Comparison of ENCODE assay signal across 21 cellular contexts in genomic region chr6:112036088-112036637, GRCh38. TPM values are rescaled to one million over a fixed set of nuclear protein-coding genes. Genes with fewer than 3 reads are reported as not detected.
DNase-seq lines count a peak whose midpoint lies in the region; ATAC-seq and TF ChIP-seq lines count a peak whose summit lies in the region.
"Had no signal": no experiment of that assay in that cellular context is flagged by ENCODE, and none has a peak within 500 bp of the region (broad histone marks: within the 10 kb centered on the region; RNA-seq: fewer than 3 reads in every experiment).

No MANE protein-coding gene starts in this region.

- no TSS peak for BruUV-seq in OCI-LY7 (replicated peaks; lab: Mats Ljungman, UMichigan)

- H3K4me1 ChIP-seq in foreskin keratinocyte: no peaks in the 10 kb centered on the region
- H3K4me1 ChIP-seq in stomach: peaks cover 0 to 20% (median 6%) of the 10 kb centered on the region in 4 donors
- H3K4me1 ChIP-seq in OCI-LY7 (ENCODE audit: insufficient read depth, low read length, poor library complexity, severe bottlenecking): no peaks in the 10 kb centered on the region

- POLR2A ChIA-PET in activated CD8-positive, alpha-beta T cell treated with anti-CD3 and anti-CD28 coated beads for 36 hours (lab: Charles Lee): interaction anchor here (1.2 kb wide), 2 partner anchors 19 to 51 kb away, joined by 3 to 5 read pairs; no protein-coding TSS in a partner anchor
- POLR2A ChIA-PET in activated CD8-positive, alpha-beta T cell treated with anti-CD3 and anti-CD28 coated beads, Interleukin-2, amount 10 ng/mL, durations not matched to agents 7 days and 5 days (lab: Charles Lee): interaction anchor here (0.7 kb wide), 1 partner anchor 82 kb away, joined by 3 read pairs; no protein-coding TSS in a partner anchor
- POLR2A ChIA-PET in OCI-LY7 (lab: Charles Lee): interaction anchor here (1.1 kb wide), 1 partner anchor 19 kb away, joined by 3 read pairs; no protein-coding TSS in a partner anchor

- in situ Hi-C loops in GM13977 (cut with MboI; ENCODE audit: low pct_unique_long_range_greater_than_20kb, low sequenced_read_pairs, unreplicated experiment): no loop called here

- H3K36me3 ChIP-seq in stomach (no peaks in the 10 kb centered on the region), OCI-LY7 (ENCODE audit: insufficient read depth, low read length) (no peaks in the 10 kb centered on the region)
- H3K36me3 ChIP-seq: brain microvascular endothelial cell, spleen had no signal

- no peak for TF ChIP-seq EP300 in stomach (IDR thresholded peaks at IDR 0.05)

- no peaks in the 10 kb centered on the region for H3K9me2 ChIP-seq in OCI-LY7 (ENCODE audit: insufficient read depth, low read length)

- ATAC-seq in activated CD8-positive, alpha-beta T cell treated with anti-CD3 and anti-CD28 coated beads for 36 hours: peak; percentile 38
- ATAC-seq in activated CD8-positive, alpha-beta T cell treated with anti-CD3 and anti-CD28 coated beads, Interleukin-2, amount 10 ng/mL, durations not matched to agents 7 days and 5 days: no peak
- ATAC-seq in foreskin keratinocyte (peak; percentile 28), HG03039 (IDR thresholded peaks at IDR 0.05; ENCODE audit: unreplicated experiment) (no peak)
- ATAC-seq: A549 had no signal

- TF ChIP-seq POLR2A in stomach (IDR thresholded peaks at IDR 0.05): no peak

- TF ChIP-seq CTCF in activated CD8-positive, alpha-beta T cell treated with anti-CD3 and anti-CD28 coated beads for 36 hours (IDR thresholded peaks at IDR 0.05): no peak
- no peak for TF ChIP-seq CTCF in foreskin keratinocyte (conservative IDR thresholded peaks at IDR 0.05)
- no peak for TF ChIP-seq CTCF in stomach (IDR thresholded peaks at IDR 0.05)
- TF ChIP-seq CTCF in OCI-LY7 (conservative IDR thresholded peaks at IDR 0.05; ENCODE audit: low read length): no peak
- TF ChIP-seq CTCF in GM13977 (IDR thresholded peaks at IDR 0.05; ENCODE audit: extremely low read depth, insufficient read depth, missing control alignments): no peak

- no peaks in the 10 kb centered on the region for H3K9me3 ChIP-seq in stomach
- no peaks in the 10 kb centered on the region for H3K9me3 ChIP-seq in OCI-LY7 (ENCODE audit: low read length)
- H3K9me3 ChIP-seq: A549, spleen had no signal

- DNase-seq in activated CD8-positive, alpha-beta T cell treated with anti-CD3 and anti-CD28 coated beads for 36 hours: peak; percentile 45
- no peak for DNase-seq in activated CD8-positive, alpha-beta T cell treated with anti-CD3 and anti-CD28 coated beads, Interleukin-2, amount 10 ng/mL, durations not matched to agents 7 days and 5 days
- DNase-seq in activated T-helper 1 cell treated with anti-CD3 and anti-CD28 coated beads, Interleukin-12 subunit alpha, Interleukin-12 subunit beta, Interleukin-2, Interleukin-4 antibody, amounts not matched to agents 30 ng/mL and 10 ng/mL and 1 ng/mL, durations not matched to agents 14 hours and 24 hours and 36 hours (ENCODE audit: low spot score): no peak
- DNase-seq in foreskin keratinocyte (no peak), stomach (no peak), OCI-LY7 (ENCODE audit: low spot score) (no peak), GM13977 (ENCODE audit: low spot score) (no peak)
- DNase-seq: brain microvascular endothelial cell, DMS79, dorsolateral prefrontal cortex, NCI-H1417 treated with DMSO at 0.1 percent for 48 hours, spleen had no signal

- H3K9me3 Mint-ChIP-seq in activated CD8-positive, alpha-beta T cell treated with anti-CD3 and anti-CD28 coated beads for 36 hours: no peaks in the 10 kb centered on the region
- no peaks in the 10 kb centered on the region for H3K9me3 Mint-ChIP-seq in activated CD8-positive, alpha-beta T cell treated with anti-CD3 and anti-CD28 coated beads, Interleukin-2, amount 10 ng/mL, durations not matched to agents 7 days and 5 days (ENCODE audit: insufficient read depth)
- no peaks in the 10 kb centered on the region for H3K9me3 Mint-ChIP-seq in activated T-helper 1 cell treated with anti-CD3 and anti-CD28 coated beads, Interleukin-12 subunit alpha, Interleukin-12 subunit beta, Interleukin-2, Interleukin-4 antibody, amounts not matched to agents 30 ng/mL and 10 ng/mL and 1 ng/mL, durations not matched to agents 14 hours and 24 hours and 36 hours
- H3K9me3 Mint-ChIP-seq: CD14-positive monocyte; T-helper 1 cell treated with Interleukin-12 subunit alpha and Interleukin-12 subunit beta and Interleukin-4 antibody, amounts not matched to agents 30 μg/mL and 1 μg/mL, for 36 hours had no signal

- no peaks in the 10 kb centered on the region for H3K36me3 Mint-ChIP-seq in activated CD8-positive, alpha-beta T cell treated with anti-CD3 and anti-CD28 coated beads for 36 hours (ENCODE audit: low read depth)
- no peaks in the 10 kb centered on the region for H3K36me3 Mint-ChIP-seq in activated CD8-positive, alpha-beta T cell treated with anti-CD3 and anti-CD28 coated beads, Interleukin-2, amount 10 ng/mL, durations not matched to agents 7 days and 5 days (ENCODE audit: low read depth)
- peaks cover 3% of the 10 kb centered on the region for H3K36me3 Mint-ChIP-seq in activated T-helper 1 cell treated with anti-CD3 and anti-CD28 coated beads, Interleukin-12 subunit alpha, Interleukin-12 subunit beta, Interleukin-2, Interleukin-4 antibody, amounts not matched to agents 30 ng/mL and 10 ng/mL and 1 ng/mL, durations not matched to agents 14 hours and 24 hours and 36 hours (ENCODE audit: low read depth)
- H3K36me3 Mint-ChIP-seq: CD14-positive monocyte had no signal

- no peak overlapping the region for H3K4me2 ChIP-seq in OCI-LY7 (ENCODE audit: low read length)
- H3K4me2 ChIP-seq: A549, hepatocyte had no signal

- H3K27ac Mint-ChIP-seq in activated CD8-positive, alpha-beta T cell treated with anti-CD3 and anti-CD28 coated beads for 36 hours: peak overlapping the region; percentile 89
- H3K27ac Mint-ChIP-seq in activated CD8-positive, alpha-beta T cell treated with anti-CD3 and anti-CD28 coated beads, Interleukin-2, amount 10 ng/mL, durations not matched to agents 7 days and 5 days: no peak overlapping the region
- peak overlapping the region; percentile 74 for H3K27ac Mint-ChIP-seq in activated T-helper 1 cell treated with anti-CD3 and anti-CD28 coated beads, Interleukin-12 subunit alpha, Interleukin-12 subunit beta, Interleukin-2, Interleukin-4 antibody, amounts not matched to agents 30 ng/mL and 10 ng/mL and 1 ng/mL, durations not matched to agents 14 hours and 24 hours and 36 hours
- H3K27ac Mint-ChIP-seq: CD14-positive monocyte; T-helper 1 cell treated with Interleukin-12 subunit alpha and Interleukin-12 subunit beta and Interleukin-4 antibody, amounts not matched to agents 30 μg/mL and 1 μg/mL, for 36 hours had no signal

- no peaks in the 10 kb centered on the region for H3K27me3 Mint-ChIP-seq in activated CD8-positive, alpha-beta T cell treated with anti-CD3 and anti-CD28 coated beads for 36 hours
- H3K27me3 Mint-ChIP-seq in activated CD8-positive, alpha-beta T cell treated with anti-CD3 and anti-CD28 coated beads, Interleukin-2, amount 10 ng/mL, durations not matched to agents 7 days and 5 days (ENCODE audit: low read depth): no peaks in the 10 kb centered on the region
- H3K27me3 Mint-ChIP-seq in activated T-helper 1 cell treated with anti-CD3 and anti-CD28 coated beads, Interleukin-12 subunit alpha, Interleukin-12 subunit beta, Interleukin-2, Interleukin-4 antibody, amounts not matched to agents 30 ng/mL and 10 ng/mL and 1 ng/mL, durations not matched to agents 14 hours and 24 hours and 36 hours (ENCODE audit: insufficient read depth): no peaks in the 10 kb centered on the region

- no peak overlapping the region for H2AFZ ChIP-seq in OCI-LY7 (ENCODE audit: low read length)
- H2AFZ ChIP-seq: hepatocyte had no signal

- H3K79me2 ChIP-seq in OCI-LY7 (ENCODE audit: insufficient read depth, low read depth, low read length): no peaks in the 10 kb centered on the region
- H3K79me2 ChIP-seq: hepatocyte had no signal

- no peaks in the 10 kb centered on the region for H4K20me1 ChIP-seq in OCI-LY7 (ENCODE audit: insufficient read depth, low read length)

- intact Hi-C loops in activated CD8-positive, alpha-beta T cell treated with anti-CD3 and anti-CD28 coated beads for 36 hours (cut with micrococcal nuclease): no loop called here
- intact Hi-C loops in activated T-helper 1 cell treated with anti-CD3 and anti-CD28 coated beads, Interleukin-12 subunit alpha, Interleukin-12 subunit beta, Interleukin-2, Interleukin-4 antibody, amounts not matched to agents 30 ng/mL and 10 ng/mL and 1 ng/mL, durations not matched to agents 14 hours and 24 hours and 36 hours (cut with micrococcal nuclease): loop anchor here (1.0 kb wide), 3 partner anchors 8 to 232 kb away; no protein-coding TSS in a partner anchor
- intact Hi-C loops in stomach (cut with DNase I; ENCODE audit: low total_unique reads) (loop anchor here (10.0 kb wide), 2 partner anchors 321 to 771 kb away; no protein-coding TSS in a partner anchor), OCI-LY7 (cut with micrococcal nuclease; ENCODE audit: unreplicated experiment) (no loop called here)

- H3K4me3 Mint-ChIP-seq in activated CD8-positive, alpha-beta T cell treated with anti-CD3 and anti-CD28 coated beads for 36 hours: no peak overlapping the region
- no peak overlapping the region for H3K4me3 Mint-ChIP-seq in activated CD8-positive, alpha-beta T cell treated with anti-CD3 and anti-CD28 coated beads, Interleukin-2, amount 10 ng/mL, durations not matched to agents 7 days and 5 days
- H3K4me3 Mint-ChIP-seq in activated T-helper 1 cell treated with anti-CD3 and anti-CD28 coated beads, Interleukin-12 subunit alpha, Interleukin-12 subunit beta, Interleukin-2, Interleukin-4 antibody, amounts not matched to agents 30 ng/mL and 10 ng/mL and 1 ng/mL, durations not matched to agents 14 hours and 24 hours and 36 hours: peak overlapping the region; percentile 1
- H3K4me3 Mint-ChIP-seq: CD14-positive monocyte; T-helper 1 cell treated with Interleukin-12 subunit alpha and Interleukin-12 subunit beta and Interleukin-4 antibody, amounts not matched to agents 30 μg/mL and 1 μg/mL, for 36 hours had no signal

- 79 to 92% (median 86%) methylated on average over 4 of the region's 4 CpGs for WGBS in stomach, 5 donors

- H3K27me3 ChIP-seq in foreskin keratinocyte (peaks cover 13% of the 10 kb centered on the region), stomach (no peaks in the 10 kb centered on the region)
- H3K27me3 ChIP-seq: brain microvascular endothelial cell, dorsolateral prefrontal cortex, hepatocyte, spleen had no signal

- H3K4me1 Mint-ChIP-seq in activated CD8-positive, alpha-beta T cell treated with anti-CD3 and anti-CD28 coated beads for 36 hours (ENCODE audit: low read depth): peaks cover 69% of the 10 kb centered on the region
- H3K4me1 Mint-ChIP-seq in activated CD8-positive, alpha-beta T cell treated with anti-CD3 and anti-CD28 coated beads, Interleukin-2, amount 10 ng/mL, durations not matched to agents 7 days and 5 days (ENCODE audit: low read depth): peaks cover 21% of the 10 kb centered on the region
- H3K4me1 Mint-ChIP-seq in activated T-helper 1 cell treated with anti-CD3 and anti-CD28 coated beads, Interleukin-12 subunit alpha, Interleukin-12 subunit beta, Interleukin-2, Interleukin-4 antibody, amounts not matched to agents 30 ng/mL and 10 ng/mL and 1 ng/mL, durations not matched to agents 14 hours and 24 hours and 36 hours (ENCODE audit: low read depth): peaks cover 69% of the 10 kb centered on the region

- H3K27ac ChIP-seq in foreskin keratinocyte (no peak overlapping the region), stomach (peak overlapping the region in 3 of 5 donors; percentile 9 to 81 (median 24)), OCI-LY7 (ENCODE audit: low read depth, low read length, poor library complexity, severe bottlenecking) (no peak overlapping the region)
- H3K27ac ChIP-seq: A549, hepatocyte, spleen had no signal

- H3K4me3 ChIP-seq in stomach (no peak overlapping the region), OCI-LY7 (ENCODE audit: low read depth, low read length, poor library complexity, severe bottlenecking) (no peak overlapping the region)
- H3K4me3 ChIP-seq: A549, dorsolateral prefrontal cortex, hepatocyte, spleen had no signal

- CTCF ChIA-PET in activated CD8-positive, alpha-beta T cell treated with anti-CD3 and anti-CD28 coated beads for 36 hours (lab: Charles Lee): interaction anchor here (0.6 to 1.6 kb wide), 8 partner anchors 9 to 325 kb away, joined by 3 to 8 read pairs (median 4); no protein-coding TSS in a partner anchor
- CTCF ChIA-PET in activated CD8-positive, alpha-beta T cell treated with anti-CD3 and anti-CD28 coated beads, Interleukin-2, amount 10 ng/mL, durations not matched to agents 7 days and 5 days (lab: Charles Lee): interaction anchor here (0.8 to 2.5 kb wide), 6 partner anchors 9 to 326 kb away, joined by 3 to 15 read pairs (median 6); partner anchors contain the start of gene FYN
- CTCF ChIA-PET in OCI-LY7 (lab: Charles Lee; ENCODE audit: unreplicated experiment): no interaction called here

RNA-seq across cellular contexts. Expression of gene CCN6, which starts 17.7 kb away (rescaled TPM):
- not detected for total RNA-seq in activated CD8-positive, alpha-beta T cell treated with anti-CD3 and anti-CD28 coated beads for 36 hours
- not detected for total RNA-seq in activated CD8-positive, alpha-beta T cell treated with anti-CD3 and anti-CD28 coated beads, Interleukin-2, amount 10 ng/mL, durations not matched to agents 7 days and 5 days
- 0.17 TPM in 1 of 2 replicates, not detected in the other for total RNA-seq in activated T-helper 1 cell treated with anti-CD3 and anti-CD28 coated beads, Interleukin-12 subunit alpha, Interleukin-12 subunit beta, Interleukin-2, Interleukin-4 antibody, amounts not matched to agents 30 ng/mL and 10 ng/mL and 1 ng/mL, durations not matched to agents 14 hours and 24 hours and 36 hours
- total RNA-seq in foreskin keratinocyte (0.11 and 0.37 TPM in 2 replicates), stomach (not detected), OCI-LY7 (2022) (not detected in 2 replicates)
- polyA plus RNA-seq in foreskin keratinocyte (0.06 and 0.34 TPM in 2 replicates), stomach (not detected)
- not detected in 2 replicates for total RNA-seq in OCI-LY7 (2014; rRNA removed; shearing (Covaris generic))
- total RNA-seq: dorsolateral prefrontal cortex, hepatocyte, LHCN-M2, mononuclear cell, osteocyte, spleen, temporal lobe had no signal
- polyA plus RNA-seq: A549, CD14-positive monocyte had no signal

RNA-seq across cellular contexts. Expression of gene TUBE1, which starts 51.1 kb away (rescaled TPM):
- total RNA-seq in activated CD8-positive, alpha-beta T cell treated with anti-CD3 and anti-CD28 coated beads for 36 hours: 10 to 100 TPM; 38.7 to 39.1 TPM
- 10 to 100 TPM; 16.0 to 16.5 TPM for total RNA-seq in activated CD8-positive, alpha-beta T cell treated with anti-CD3 and anti-CD28 coated beads, Interleukin-2, amount 10 ng/mL, durations not matched to agents 7 days and 5 days
- 24.4 and 26.2 TPM in 2 replicates for total RNA-seq in activated T-helper 1 cell treated with anti-CD3 and anti-CD28 coated beads, Interleukin-12 subunit alpha, Interleukin-12 subunit beta, Interleukin-2, Interleukin-4 antibody, amounts not matched to agents 30 ng/mL and 10 ng/mL and 1 ng/mL, durations not matched to agents 14 hours and 24 hours and 36 hours
- 11.8 and 14.2 TPM in 2 replicates for total RNA-seq in foreskin keratinocyte
- 7.2 and 8.0 TPM in 2 replicates for polyA plus RNA-seq in foreskin keratinocyte
- total RNA-seq in stomach: 100 to 1,000 TPM in 1 of 5 donors, 10 to 100 TPM in 4; 10.7 to 104 (median 38.5) TPM
- polyA plus RNA-seq in stomach: 10 to 100 TPM in 1 of 3 donors, 1 to 10 TPM in 2; 9.3 to 13.9 (median 9.5) TPM
- 27.9 and 35.6 TPM in 2 replicates for total RNA-seq in OCI-LY7 (2014; rRNA removed; shearing (Covaris generic))
- total RNA-seq in OCI-LY7 (2022): 32.6 and 35.7 TPM in 2 replicates

RNA-seq across cellular contexts. Expression of gene FAM229B, which starts 51.2 kb away (rescaled TPM):
- total RNA-seq in activated CD8-positive, alpha-beta T cell treated with anti-CD3 and anti-CD28 coated beads for 36 hours: 10 to 100 TPM in 1 of 2 experiments, 1 to 10 TPM in 1; 7.6 to 10.2 TPM
- 1 to 10 TPM; 1.9 to 2.2 TPM for total RNA-seq in activated CD8-positive, alpha-beta T cell treated with anti-CD3 and anti-CD28 coated beads, Interleukin-2, amount 10 ng/mL, durations not matched to agents 7 days and 5 days
- 1.1 and 2.2 TPM in 2 replicates for total RNA-seq in activated T-helper 1 cell treated with anti-CD3 and anti-CD28 coated beads, Interleukin-12 subunit alpha, Interleukin-12 subunit beta, Interleukin-2, Interleukin-4 antibody, amounts not matched to agents 30 ng/mL and 10 ng/mL and 1 ng/mL, durations not matched to agents 14 hours and 24 hours and 36 hours
- total RNA-seq in foreskin keratinocyte: 12.9 and 17.7 TPM in 2 replicates
- polyA plus RNA-seq in foreskin keratinocyte: 18.7 and 23.6 TPM in 2 replicates
- 10 to 100 TPM in 2 of 5 donors, 1 to 10 TPM in 2, not detected in 1; 8.1 to 14.7 (median 11.5) TPM for total RNA-seq in stomach
- polyA plus RNA-seq in stomach: 10 to 100 TPM; 23.6 to 32.4 (median 24.7) TPM
- total RNA-seq in OCI-LY7 (2014; rRNA removed; shearing (Covaris generic)): 3.7 and 14.9 TPM in 2 replicates
- 6.2 and 8.2 TPM in 2 replicates for total RNA-seq in OCI-LY7 (2022)

Comparison
In these comparisons a context has a peak if more than half of its experiments do, and no peak if none do; other contexts are left out.
1. ATAC-seq: peak in activated CD8-positive, alpha-beta T cell treated with anti-CD3 and anti-CD28 coated beads for 36 hours (single experiment) and foreskin keratinocyte (single experiment); none in activated CD8-positive, alpha-beta T cell treated with anti-CD3 and anti-CD28 coated beads, Interleukin-2, amount 10 ng/mL, durations not matched to agents 7 days and 5 days (single experiment) and HG03039 (single experiment).
2. H3K27ac ChIP-seq: peak in stomach (3 of 5); none in foreskin keratinocyte (single experiment) and OCI-LY7 (single experiment).
3. intact Hi-C loops: an anchor here in activated T-helper 1 cell treated with anti-CD3 and anti-CD28 coated beads, Interleukin-12 subunit alpha, Interleukin-12 subunit beta, Interleukin-2, Interleukin-4 antibody, amounts not matched to agents 30 ng/mL and 10 ng/mL and 1 ng/mL, durations not matched to agents 14 hours and 24 hours and 36 hours (1.0 kb wide) and stomach (10.0 kb wide); none called in activated CD8-positive, alpha-beta T cell treated with anti-CD3 and anti-CD28 coated beads for 36 hours and OCI-LY7.